In the genomic region with DNA sequence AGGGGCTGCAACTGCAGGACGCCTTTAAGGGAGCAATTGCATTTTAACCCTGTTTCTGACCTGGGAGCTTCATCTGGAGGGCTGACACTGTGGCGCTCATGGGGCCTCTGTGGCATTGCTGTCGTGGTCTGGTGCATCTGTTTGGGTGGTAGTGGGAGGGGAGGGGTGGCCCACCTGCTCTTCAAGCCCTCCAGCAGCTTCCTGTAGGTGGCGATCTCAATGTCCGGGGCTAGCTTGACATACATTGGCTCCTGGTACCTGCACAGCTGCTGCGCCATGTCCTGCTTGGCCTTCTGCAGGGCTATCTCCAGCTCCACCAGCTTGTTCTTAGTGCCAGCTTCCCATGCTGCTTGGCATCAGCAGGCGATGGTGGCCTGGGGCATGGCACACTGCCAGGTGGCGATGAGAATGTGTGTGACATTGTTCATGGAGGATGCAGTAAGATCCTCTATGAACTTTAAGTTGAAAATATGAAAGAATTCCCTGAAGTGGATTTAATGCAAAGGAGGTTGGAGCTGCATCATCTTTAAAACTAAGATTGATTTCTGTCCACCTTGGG, we compare ENCODE assay signal across 1 cellular context.
TF ChIP-seq lines count a peak whose summit lies in the region.

No MANE protein-coding gene starts in this region.

TF ChIP-seq in GM23338, 12 proteins besides CTCF, POLR2A, EP300 and RAD21:
- TF ChIP-seq NANOG (IDR thresholded peaks at IDR 0.05; ENCODE audit: borderline replicate concordance) (no peak), EZH2 (IDR thresholded peaks at IDR 0.05; ENCODE audit: low read depth, unreplicated experiment) (no peak), JUNB (IDR thresholded peaks at IDR 0.05; ENCODE audit: unreplicated experiment) (no peak), POLR2AphosphoS5 (IDR thresholded peaks at IDR 0.05; ENCODE audit: low read depth) (no peak)
